Comparison of ENCODE assay signal across 17 cellular contexts in genomic region chrX:121456315-121456714, GRCh38.
DNase-seq lines count a peak whose midpoint lies in the region; ATAC-seq and TF ChIP-seq lines count a peak whose summit lies in the region.
"Had no signal": no experiment of that assay in that cellular context is flagged by ENCODE, and none has a peak within 500 bp of the region (broad histone marks: within the 10 kb centered on the region; RNA-seq: fewer than 3 reads in every experiment).

No MANE protein-coding gene starts in this region.

- H3K4me2 ChIP-seq in OCI-LY7 (ENCODE audit: low read length) = peak overlapping the region; percentile 81

- TF ChIP-seq CTCF in OCI-LY7 (conservative IDR thresholded peaks at IDR 0.05; ENCODE audit: low read length) = no peak

- CTCF ChIA-PET in OCI-LY7 (lab: Charles Lee; ENCODE audit: unreplicated experiment) = no interaction called here

- POLR2A ChIA-PET in OCI-LY7 (lab: Charles Lee) = no interaction called here

- intact Hi-C loops in OCI-LY7 (cut with micrococcal nuclease; ENCODE audit: unreplicated experiment) (loop anchor here (10.0 kb wide), 1 partner anchor 112 kb away; no protein-coding TSS in a partner anchor), left cardiac atrium (cut with DNase I) (no loop called here)

- H4K20me1 ChIP-seq in OCI-LY7 (ENCODE audit: insufficient read depth, low read length) = no peaks in the 10 kb centered on the region

- H3K9me3 ChIP-seq in OCI-LY7 (ENCODE audit: low read length) = no peaks in the 10 kb centered on the region
- H3K9me3 ChIP-seq: colonic mucosa, upper lobe of right lung had no signal

- DNase-seq in OCI-LY7 (ENCODE audit: low spot score) = peak; percentile 61
- DNase-seq in stimulated activated CD4-positive, alpha-beta T cell treated with anti-CD3 and anti-CD28 coated beads, Interleukin-1b, Interleukin-23, amount 100 ng/mL, for 48 hours = no peak
- no peak for DNase-seq in left cardiac atrium
- DNase-seq in dedifferentiated amniotic fluid mesenchymal stem cell (ENCODE audit: extremely low spot score) = no peak
- no peak for DNase-seq in T-helper 2 cell
- DNase-seq: activated gamma-delta T cell; CD4-positive, CD25-positive, alpha-beta regulatory T cell; colonic mucosa; HCEC 1CT; NCI-H69; nephron progenitor cell; small intestine; upper lobe of right lung had no signal

- ATAC-seq in GM18520 (IDR thresholded peaks at IDR 0.05; ENCODE audit: unreplicated experiment) (peak; percentile 76), GM21526 (IDR thresholded peaks at IDR 0.05; ENCODE audit: low FRiP score, unreplicated experiment) (peak; percentile 97), HG03064 (IDR thresholded peaks at IDR 0.05; ENCODE audit: low read depth, unreplicated experiment) (peak; percentile 89), left cardiac atrium (no peak)
- ATAC-seq: upper lobe of right lung had no signal

- H3K79me2 ChIP-seq in OCI-LY7 (ENCODE audit: insufficient read depth, low read depth, low read length) = no peaks in the 10 kb centered on the region

- H3K36me3 ChIP-seq in OCI-LY7 (ENCODE audit: insufficient read depth, low read length) = no peaks in the 10 kb centered on the region
- H3K36me3 ChIP-seq: colonic mucosa, upper lobe of right lung had no signal

- H3K4me3 ChIP-seq in OCI-LY7 (ENCODE audit: low read depth, low read length, poor library complexity, severe bottlenecking) = peak overlapping the region; percentile 57
- H3K4me3 ChIP-seq: colonic mucosa, SK-N-MC, upper lobe of right lung had no signal

- H3K9me2 ChIP-seq in OCI-LY7 (ENCODE audit: insufficient read depth, low read length) = no peaks in the 10 kb centered on the region

- peak overlapping the region; percentile 83 for H3K27ac ChIP-seq in OCI-LY7 (ENCODE audit: low read depth, low read length, poor library complexity, severe bottlenecking)
- H3K27ac ChIP-seq: colonic mucosa, SK-N-MC, upper lobe of right lung had no signal

- H3K4me1 ChIP-seq in OCI-LY7 (ENCODE audit: insufficient read depth, low read length, poor library complexity, severe bottlenecking) = peaks cover 35% of the 10 kb centered on the region
- H3K4me1 ChIP-seq: colonic mucosa, upper lobe of right lung had no signal

- peak overlapping the region; percentile 95 for H2AFZ ChIP-seq in OCI-LY7 (ENCODE audit: low read length)

- BruUV-seq in OCI-LY7 (replicated peaks; lab: Mats Ljungman, UMichigan) = no TSS peak

Comparison
In these comparisons a context has a peak if more than half of its experiments do, and no peak if none do; other contexts are left out.
1. ATAC-seq: peak in GM18520 (single experiment), GM21526 (single experiment) and HG03064 (single experiment); none in left cardiac atrium (0 of 2).